In the genomic region with DNA sequence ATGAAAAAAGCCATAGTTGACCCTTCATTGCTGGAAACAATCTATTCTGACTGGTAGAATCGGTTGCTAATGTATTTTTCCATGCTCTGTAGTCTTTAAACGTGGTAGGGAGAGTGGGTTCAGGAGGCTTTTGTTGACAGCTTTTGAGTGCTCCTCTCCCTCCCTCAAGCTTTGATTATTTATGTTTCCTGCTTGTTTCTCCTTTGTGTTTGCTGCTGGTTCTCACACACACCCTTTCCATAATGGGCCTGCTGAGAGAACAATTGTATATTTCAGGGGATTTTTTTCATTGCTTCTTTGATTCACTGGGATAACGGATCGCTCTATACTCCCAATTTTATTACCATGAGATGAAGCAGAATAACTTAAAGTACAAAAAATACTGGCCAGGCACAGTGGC, we compare ENCODE assay signal across 20 cellular contexts.
DNase-seq lines count a peak whose midpoint lies in the region; ATAC-seq and TF ChIP-seq lines count a peak whose summit lies in the region.
"Had no signal": no experiment of that assay in that cellular context is flagged by ENCODE, and none has a peak within 500 bp of the region (broad histone marks: within the 10 kb centered on the region; RNA-seq: fewer than 3 reads in every experiment).

No MANE protein-coding gene starts in this region.

- H3K9me3 Mint-ChIP-seq in stimulated activated naive CD8-positive, alpha-beta T cell treated with anti-CD3 and anti-CD28 coated beads, Interleukin-15, Interleukin-2, amounts not matched to agents 100 ng/mL and 50 ng/mL, for 24 hours = no peaks in the 10 kb centered on the region
- peaks cover 2% of the 10 kb centered on the region for H3K9me3 Mint-ChIP-seq in activated CD8-positive, alpha-beta T cell treated with anti-CD3 and anti-CD28 coated beads for 36 hours
- H3K9me3 Mint-ChIP-seq in endothelial cell (ENCODE audit: unreplicated experiment) = no peaks in the 10 kb centered on the region
- no peaks in the 10 kb centered on the region for H3K9me3 Mint-ChIP-seq in type B pancreatic cell
- H3K9me3 Mint-ChIP-seq: brain had no signal

- intact Hi-C loops in activated CD8-positive, alpha-beta T cell treated with anti-CD3 and anti-CD28 coated beads for 36 hours (cut with micrococcal nuclease) = no loop called here

- H3K27me3 Mint-ChIP-seq in stimulated activated naive CD8-positive, alpha-beta T cell treated with anti-CD3 and anti-CD28 coated beads, Interleukin-15, Interleukin-2, amounts not matched to agents 100 ng/mL and 50 ng/mL, for 24 hours = no peaks in the 10 kb centered on the region
- no peaks in the 10 kb centered on the region for H3K27me3 Mint-ChIP-seq in activated CD8-positive, alpha-beta T cell treated with anti-CD3 and anti-CD28 coated beads for 36 hours
- H3K27me3 Mint-ChIP-seq in endothelial cell (ENCODE audit: unreplicated experiment) = peaks cover 9% of the 10 kb centered on the region
- H3K27me3 Mint-ChIP-seq in type B pancreatic cell = no peaks in the 10 kb centered on the region
- H3K27me3 Mint-ChIP-seq: brain had no signal

- CTCF ChIA-PET in activated CD8-positive, alpha-beta T cell treated with anti-CD3 and anti-CD28 coated beads for 36 hours (lab: Charles Lee) = interaction anchor here (1.3 to 1.6 kb wide), 2 partner anchors 17 to 46 kb away, joined by 3 to 4 read pairs; no protein-coding TSS in a partner anchor

- no peak for DNase-seq in stimulated activated naive CD8-positive, alpha-beta T cell treated with anti-CD3 and anti-CD28 coated beads, Interleukin-15, Interleukin-2, amounts not matched to agents 100 U/mL and 50 U/mL, for 24 hours
- no peak for DNase-seq in activated CD8-positive, alpha-beta T cell treated with anti-CD3 and anti-CD28 coated beads for 36 hours
- DNase-seq in endothelial cell (ENCODE audit: low spot score) (no peak), type B pancreatic cell (ENCODE audit: extremely low spot score, unreplicated experiment) (no peak), GM13976 (ENCODE audit: low spot score) (no peak)
- DNase-seq: activated effector memory CD4-positive, alpha-beta T cell treated with anti-CD3 and anti-CD28 coated beads, Interleukin-2, amount 50 U/mL, for 16 hours; AML-193; HCEC 1CT; mesenchymal stem cell; NCI-H1417 treated with DMSO at 0.1 percent for 48 hours; NCI-H446 treated with DMSO at 0.1 percent for 48 hours; stimulated activated CD4-positive, alpha-beta T cell treated with anti-CD3 and anti-CD28 coated beads, Interleukin-2, amount 100 ng/mL, for 24 hours; T-helper 9 cell; transverse colon had no signal

- POLR2A ChIA-PET in activated CD8-positive, alpha-beta T cell treated with anti-CD3 and anti-CD28 coated beads for 36 hours (lab: Charles Lee) = interaction anchor here (1.2 to 4.2 kb wide), 4 partner anchors 10 to 62 kb away, joined by 3 to 18 read pairs (median 4); no protein-coding TSS in a partner anchor

- peaks cover 89% of the 10 kb centered on the region for H3K36me3 Mint-ChIP-seq in stimulated activated naive CD8-positive, alpha-beta T cell treated with anti-CD3 and anti-CD28 coated beads, Interleukin-15, Interleukin-2, amounts not matched to agents 100 ng/mL and 50 ng/mL, for 24 hours (ENCODE audit: low read depth)
- H3K36me3 Mint-ChIP-seq in activated CD8-positive, alpha-beta T cell treated with anti-CD3 and anti-CD28 coated beads for 36 hours (ENCODE audit: low read depth) = peaks cover 80% of the 10 kb centered on the region
- H3K36me3 Mint-ChIP-seq in endothelial cell (ENCODE audit: low read depth, unreplicated experiment) (peaks cover 71% of the 10 kb centered on the region), type B pancreatic cell (peaks cover 34% of the 10 kb centered on the region)

- no peak for TF ChIP-seq CTCF in activated CD8-positive, alpha-beta T cell treated with anti-CD3 and anti-CD28 coated beads for 36 hours (IDR thresholded peaks at IDR 0.05)
- TF ChIP-seq CTCF in endothelial cell (IDR thresholded peaks at IDR 0.05; ENCODE audit: unreplicated experiment) (no peak), type B pancreatic cell (conservative IDR thresholded peaks at IDR 0.05) (no peak), GM13976 (IDR thresholded peaks at IDR 0.05; ENCODE audit: borderline replicate concordance, control extremely low read depth, extremely low read depth, insufficient read depth, missing control alignments) (no peak)

- H3K4me1 Mint-ChIP-seq in stimulated activated naive CD8-positive, alpha-beta T cell treated with anti-CD3 and anti-CD28 coated beads, Interleukin-15, Interleukin-2, amounts not matched to agents 100 ng/mL and 50 ng/mL, for 24 hours (ENCODE audit: low read depth) = peaks cover 53% of the 10 kb centered on the region
- peaks cover 52% of the 10 kb centered on the region for H3K4me1 Mint-ChIP-seq in activated CD8-positive, alpha-beta T cell treated with anti-CD3 and anti-CD28 coated beads for 36 hours (ENCODE audit: low read depth)
- H3K4me1 Mint-ChIP-seq in endothelial cell (ENCODE audit: unreplicated experiment) = peaks cover 41% of the 10 kb centered on the region
- H3K4me1 Mint-ChIP-seq in type B pancreatic cell (ENCODE audit: unreplicated experiment) = no peaks in the 10 kb centered on the region
- H3K4me1 Mint-ChIP-seq: brain had no signal

- ATAC-seq in stimulated activated naive CD8-positive, alpha-beta T cell treated with anti-CD3 and anti-CD28 coated beads, Interleukin-15, Interleukin-2, amounts not matched to agents 100 U/mL and 50 U/mL, for 24 hours = no peak
- ATAC-seq in activated CD8-positive, alpha-beta T cell treated with anti-CD3 and anti-CD28 coated beads for 36 hours = no peak
- ATAC-seq in HG02798 (IDR thresholded peaks at IDR 0.05; ENCODE audit: poor library complexity, unreplicated experiment) (no peak), esophagus mucosa (no peak)
- ATAC-seq: Right ventricle myocardium inferior, sciatic nerve had no signal

- H3K27ac Mint-ChIP-seq in stimulated activated naive CD8-positive, alpha-beta T cell treated with anti-CD3 and anti-CD28 coated beads, Interleukin-15, Interleukin-2, amounts not matched to agents 100 ng/mL and 50 ng/mL, for 24 hours = peak overlapping the region; percentile 84
- H3K27ac Mint-ChIP-seq in activated CD8-positive, alpha-beta T cell treated with anti-CD3 and anti-CD28 coated beads for 36 hours = peak overlapping the region; percentile 77
- H3K27ac Mint-ChIP-seq in endothelial cell (ENCODE audit: unreplicated experiment) = peak overlapping the region; percentile 61
- H3K27ac Mint-ChIP-seq in type B pancreatic cell = peak overlapping the region; percentile 59

- in situ Hi-C loops in GM13976 (cut with MboI; ENCODE audit: low sequenced_read_pairs, unreplicated experiment) = no loop called here

- H3K4me3 Mint-ChIP-seq in stimulated activated naive CD8-positive, alpha-beta T cell treated with anti-CD3 and anti-CD28 coated beads, Interleukin-15, Interleukin-2, amounts not matched to agents 100 ng/mL and 50 ng/mL, for 24 hours = no peak overlapping the region
- no peak overlapping the region for H3K4me3 Mint-ChIP-seq in activated CD8-positive, alpha-beta T cell treated with anti-CD3 and anti-CD28 coated beads for 36 hours
- H3K4me3 Mint-ChIP-seq in endothelial cell (ENCODE audit: unreplicated experiment) (peak overlapping the region; percentile 22), type B pancreatic cell (no peak overlapping the region)
- H3K4me3 Mint-ChIP-seq: brain had no signal
